Comparison of ENCODE assay signal across 28 cellular contexts in genomic region chr20:37464611-37465010, GRCh38. TPM values are rescaled to one million over a fixed set of nuclear protein-coding genes. Genes with fewer than 3 reads are reported as not detected.
DNase-seq lines count a peak whose midpoint lies in the region; ATAC-seq, FAIRE-seq and TF ChIP-seq lines count a peak whose summit lies in the region.
"Had no signal": no experiment of that assay in that cellular context is flagged by ENCODE, and none has a peak within 500 bp of the region (broad histone marks: within the 10 kb centered on the region; RNA-seq: fewer than 3 reads in every experiment).

No MANE protein-coding gene starts in this region.

- H2BK120ac ChIP-seq in neuronal stem cell (ENCODE audit: low read depth, low read length) = no peak overlapping the region

- intact Hi-C loops in HepG2 (cut with micrococcal nuclease; ENCODE audit: unreplicated experiment) = no loop called here
- intact Hi-C loops in right lobe of liver (cut with DNase I) = no loop called here
- intact Hi-C loops in mammary epithelial cell (cut with micrococcal nuclease) = no loop called here

- H2BK15ac ChIP-seq in neuronal stem cell (ENCODE audit: low read length) = no peak overlapping the region

- in situ Hi-C loops in HepG2 (cut with HindIII; ENCODE audit: extremely low pct_ligation_motif_present, low pct_unique_long_range_greater_than_20kb) = no loop called here
- in situ Hi-C loops in mammary epithelial cell (cut with MboI; ENCODE audit: low sequenced_read_pairs in 2 of 2) = no loop called here

- no peaks in the 10 kb centered on the region for H3K36me3 ChIP-seq in HepG2 (replicated peaks in 1 of 2; ENCODE audit: control insufficient read depth in 1 of 2, insufficient read depth in 2 of 2, low read length in 2 of 2)
- no peaks in the 10 kb centered on the region for H3K36me3 ChIP-seq in right lobe of liver
- H3K36me3 ChIP-seq in neuronal stem cell (replicated peaks in 1 of 2; ENCODE audit: control insufficient read depth in 2 of 2, insufficient read depth in 2 of 2, low read length in 2 of 2) = no peaks in the 10 kb centered on the region
- no peaks in the 10 kb centered on the region for H3K36me3 ChIP-seq in mammary epithelial cell (ENCODE audit: insufficient read depth, low read length)

- no peak overlapping the region for H3K18ac ChIP-seq in neuronal stem cell (ENCODE audit: low read length)

- H4K20me1 ChIP-seq in HepG2 (ENCODE audit: insufficient read depth, low read length) (no peaks in the 10 kb centered on the region), mammary epithelial cell (ENCODE audit: insufficient read depth, low read length) (no peaks in the 10 kb centered on the region)

- TF ChIP-seq EP300 in HepG2 (IDR thresholded peaks at IDR 0.05; ENCODE audit: low read depth in 2 of 2, low read length in 2 of 2) = no peak
- no peak for TF ChIP-seq EP300 in HepG2 (CRISPR knock-in tag; IDR thresholded peaks at IDR 0.05; ENCODE audit: borderline replicate concordance)

- H3K27me3 Mint-ChIP-seq in glutamatergic neuron (ENCODE audit: unreplicated experiment) = peaks cover 3% of the 10 kb centered on the region

- CTCF ChIA-PET in HepG2 (lab: Yijun Ruan, JAX; ENCODE audit: low intra/inter-chr PET ratio, low total read pairs) (no interaction called here), mammary epithelial cell (lab: Charles Lee; ENCODE audit: low non-redundant PET) (no interaction called here)

- BruUV-seq in HepG2 (replicated peaks; lab: Mats Ljungman, UMichigan) (no TSS peak), mammary epithelial cell (replicated peaks; lab: Mats Ljungman, UMichigan) (no TSS peak)

- 6% methylated on average over 5 of the region's 5 CpGs for WGBS in HepG2 (ENCODE audit: low lambda C conversion rate)
- 52% methylated on average over 2 of the region's 5 CpGs for WGBS in right lobe of liver (ENCODE audit: insufficient coverage, low coverage, low lambda C conversion rate, missing lambda C conversion rate)
- WGBS in neuronal stem cell (ENCODE audit: extremely low coverage in 2 of 2, insufficient read length in 2 of 2, insufficient replicate concordance in 1 of 2), 2 donors = no CpG with 5 or more reads among the region's 5 CpGs
- WGBS in mammary epithelial cell (ENCODE audit: low coverage, missing lambda C conversion rate) = 61% methylated on average over 5 of the region's 5 CpGs

- H3K79me1 ChIP-seq in neuronal stem cell (ENCODE audit: low read depth, low read length) = no peaks in the 10 kb centered on the region

- H3K36me3 Mint-ChIP-seq in glutamatergic neuron (ENCODE audit: unreplicated experiment) = peaks cover 8% of the 10 kb centered on the region
- H3K36me3 Mint-ChIP-seq: CD4-positive, CD25-positive, alpha-beta regulatory T cell had no signal

- H3K9me3 Mint-ChIP-seq in glutamatergic neuron (ENCODE audit: unreplicated experiment) = peaks cover 7% of the 10 kb centered on the region

- H3K4ac ChIP-seq in neuronal stem cell (ENCODE audit: low read length) = no peak overlapping the region

- peaks cover 15% of the 10 kb centered on the region for H3K4me1 Mint-ChIP-seq in glutamatergic neuron (ENCODE audit: low read depth, unreplicated experiment)
- H3K4me1 Mint-ChIP-seq: CD4-positive, CD25-positive, alpha-beta regulatory T cell had no signal

- H3K23ac ChIP-seq in neuronal stem cell (ENCODE audit: low read depth, low read length, poor library complexity) = no peak overlapping the region

- no peak overlapping the region for H2BK5ac ChIP-seq in neuronal stem cell (ENCODE audit: low read length)

- no peak overlapping the region for H2AK5ac ChIP-seq in neuronal stem cell (ENCODE audit: low read depth, low read length)

- H3K4me3 ChIP-seq in HepG2 (replicated peaks in 1 of 3; ENCODE audit: insufficient read depth in 1 of 3, low read depth in 2 of 3, low read length in 3 of 3) = no peak overlapping the region
- no peak overlapping the region for H3K4me3 ChIP-seq in right lobe of liver
- no peak overlapping the region for H3K4me3 ChIP-seq in neuronal stem cell (ENCODE audit: low read length in 2 of 2)
- no peak overlapping the region for H3K4me3 ChIP-seq in mammary epithelial cell (replicated peaks in 1 of 3; ENCODE audit: insufficient read depth in 1 of 3, low read depth in 2 of 3, low read length in 3 of 3)

- no peak overlapping the region for H2BK12ac ChIP-seq in neuronal stem cell (ENCODE audit: low read length)

- H3K4me1 ChIP-seq in HepG2 (ENCODE audit: insufficient read depth, low read length) = no peaks in the 10 kb centered on the region
- H3K4me1 ChIP-seq in right lobe of liver = no peaks in the 10 kb centered on the region
- H3K4me1 ChIP-seq in neuronal stem cell (ENCODE audit: control insufficient read depth in 2 of 2, insufficient read depth in 1 of 2, low read depth in 1 of 2, low read length in 2 of 2) = peaks cover 0 to 2% of the 10 kb centered on the region in 2 donors
- no peaks in the 10 kb centered on the region for H3K4me1 ChIP-seq in mammary epithelial cell (ENCODE audit: insufficient read depth, low read length)

- no peak overlapping the region for H4K91ac ChIP-seq in neuronal stem cell (ENCODE audit: low read depth, low read length, poor library complexity)

- dilution Hi-C loops in mammary epithelial cell (cut with HindIII; ENCODE audit: low sequenced_read_pairs) = loop anchor here (5.0 kb wide), 1 partner anchor 38 kb away; no protein-coding TSS in a partner anchor

- peak overlapping the region; percentile 41 for H3K27ac Mint-ChIP-seq in glutamatergic neuron (ENCODE audit: unreplicated experiment)
- H3K27ac Mint-ChIP-seq: CD4-positive, CD25-positive, alpha-beta regulatory T cell had no signal

- no peak overlapping the region for H4K8ac ChIP-seq in neuronal stem cell (ENCODE audit: low read depth, low read length)

- H3K9ac ChIP-seq in HepG2 (ENCODE audit: insufficient read depth, low read depth, low read length) (no peak overlapping the region), neuronal stem cell (ENCODE audit: low read depth, low read length, poor library complexity) (no peak overlapping the region), mammary epithelial cell (ENCODE audit: insufficient read depth, low read length) (no peak overlapping the region)

- TF ChIP-seq POLR2A in HepG2 (IDR thresholded peaks at IDR 0.05; ENCODE audit: insufficient read depth in 1 of 2, low read depth in 2 of 2, low read length in 2 of 2) (no peak), right lobe of liver (IDR thresholded peaks at IDR 0.05) (no peak)

- H3K27ac ChIP-seq in HepG2 (ENCODE audit: extremely low read length, insufficient read depth, low read length) (no peak overlapping the region), right lobe of liver (no peak overlapping the region), neuronal stem cell (replicated peaks; ENCODE audit: low read length) (no peak overlapping the region), mammary epithelial cell (ENCODE audit: insufficient read depth, low read depth, low read length) (no peak overlapping the region)

- no peak for FAIRE-seq in HepG2 (lab: Jason Lieb, UNC)
- FAIRE-seq: GM12892, GM19239, HTR-8/SVneo had no signal

- POLR2A ChIA-PET in HepG2 (lab: Yijun Ruan, JAX) = no interaction called here

- H3K14ac ChIP-seq in neuronal stem cell (ENCODE audit: low read length) = no peak overlapping the region

- no peaks in the 10 kb centered on the region for H3K9me3 ChIP-seq in HepG2 (ENCODE audit: low read length)
- H3K9me3 ChIP-seq in right lobe of liver = peaks cover 0 to under 1% (median 0%) of the 10 kb centered on the region in 4 donors
- no peaks in the 10 kb centered on the region for H3K9me3 ChIP-seq in neuronal stem cell (replicated peaks in 1 of 2; ENCODE audit: control insufficient read depth in 2 of 2, insufficient read depth in 1 of 2, low read depth in 1 of 2, low read length in 2 of 2)
- H3K9me3 ChIP-seq in mammary epithelial cell (replicated peaks; ENCODE audit: insufficient read depth, low read length) = no peaks in the 10 kb centered on the region

- no peak for TF ChIP-seq RAD21 in HepG2 (CRISPR knock-in tag; IDR thresholded peaks at IDR 0.05)

- peaks cover 3 to 43% of the 10 kb centered on the region in 2 experiments; a peak in 4 of 5 replicates for H3K27me3 ChIP-seq in HepG2 (ENCODE audit: control insufficient read depth in 1 of 2, insufficient read depth in 2 of 2, low read length in 2 of 2)
- H3K27me3 ChIP-seq in right lobe of liver = no peaks in the 10 kb centered on the region
- peaks cover 0 to 39% (median 0%) of the 10 kb centered on the region in 3 experiments for H3K27me3 ChIP-seq in neuronal stem cell (ENCODE audit: control insufficient read depth in 3 of 3, insufficient read depth in 3 of 3, low read depth in 1 of 3, low read length in 3 of 3)
- H3K27me3 ChIP-seq in mammary epithelial cell (ENCODE audit: insufficient read depth, low read length) = no peaks in the 10 kb centered on the region

- no peak for TF ChIP-seq CTCF in HepG2 (CRISPR knock-in tag; IDR thresholded peaks at IDR 0.05)
- no peak for TF ChIP-seq CTCF in right lobe of liver (IDR thresholded peaks at IDR 0.05)
- no peak for TF ChIP-seq CTCF in glutamatergic neuron (IDR thresholded peaks at IDR 0.05; ENCODE audit: partially characterized antibody, unreplicated experiment)
- TF ChIP-seq CTCF in mammary epithelial cell (conservative IDR thresholded peaks at IDR 0.05 in 1 of 2, IDR thresholded peaks at IDR 0.05 in 1 of 2; ENCODE audit: extremely low read depth in 1 of 2, insufficient read depth in 1 of 2, low read depth in 1 of 2, low read length in 2 of 2) = no peak

- H3K4me2 ChIP-seq in HepG2 (ENCODE audit: low read depth, low read length) (no peak overlapping the region), neuronal stem cell (ENCODE audit: insufficient read depth, low read length, poor library complexity, severe bottlenecking) (no peak overlapping the region), mammary epithelial cell (ENCODE audit: insufficient read depth, low read depth, low read length) (no peak overlapping the region)

- no peak overlapping the region for H3K4me3 Mint-ChIP-seq in glutamatergic neuron (ENCODE audit: unreplicated experiment)
- H3K4me3 Mint-ChIP-seq: CD4-positive, CD25-positive, alpha-beta regulatory T cell had no signal

- H2AFZ ChIP-seq in HepG2 (ENCODE audit: low read length) (no peak overlapping the region), neuronal stem cell (ENCODE audit: low read length) (peak overlapping the region; percentile 35), mammary epithelial cell (ENCODE audit: low read depth, low read length) (no peak overlapping the region)

- DNase-seq in HepG2 (ENCODE audit: low spot score) = no peak
- no peak for DNase-seq in right lobe of liver
- DNase-seq in glutamatergic neuron = no peak
- DNase-seq in neuronal stem cell (ENCODE audit: low spot score) = no peak
- DNase-seq in mammary epithelial cell = no peak
- DNase-seq in HCEC 1CT = no peak
- DNase-seq: CD4-positive, CD25-positive, alpha-beta regulatory T cell; DMS153; DND-41; H7; KBM-7; MV-4-11; NCI-H1105; NCI-H146; NCI-H1930; NCI-H2107; NCI-H446 treated with DMSO at 0.1 percent for 48 hours; NCI-H526; RPMI8226; SHP77 had no signal

- ATAC-seq in HepG2 (peak; percentile 18; the same call in 1 of the 3 replicates), right lobe of liver (no peak), HG02798 (IDR thresholded peaks at IDR 0.05; ENCODE audit: poor library complexity, unreplicated experiment) (no peak)

- H3K79me2 ChIP-seq in HepG2 (ENCODE audit: insufficient read depth, low read length) (no peaks in the 10 kb centered on the region), mammary epithelial cell (ENCODE audit: insufficient read depth, low read length) (no peaks in the 10 kb centered on the region)

RNA-seq across cellular contexts. Expression of gene NNAT, which starts 56.4 kb away (rescaled TPM):
- total RNA-seq in HepG2 (2016; rRNA removed; fragmentation: Illumina TruSeq; extraction: Trizol) = not detected in 2 replicates
- not detected in 2 replicates for total RNA-seq in HepG2 (2016; cell fraction: cytosol; rRNA removed; fragmentation: Illumina TruSeq; extraction: Trizol; ENCODE audit: low read depth)
- total RNA-seq in HepG2 (2016; cell fraction: insoluble cytoplasmic fraction; rRNA removed; fragmentation: Illumina TruSeq; extraction: Trizol) = not detected in 2 replicates
- not detected in 2 replicates for total RNA-seq in HepG2 (2016; cell fraction: membrane; rRNA removed; fragmentation: Illumina TruSeq; extraction: Trizol)
- not detected in 2 replicates for total RNA-seq in HepG2 (2016; cell fraction: nucleus; rRNA removed; fragmentation: Illumina TruSeq; extraction: Trizol)
- not detected in 2 replicates for polyA plus RNA-seq in HepG2 (2011; rRNA removed)
- polyA plus RNA-seq in HepG2 (2011; cell fraction: cytosol; rRNA removed) = not detected in 2 replicates
- not detected in 2 replicates for polyA plus RNA-seq in HepG2 (2011; cell fraction: nucleus; rRNA removed)
- 1.4 and 1.6 TPM in 2 replicates for polyA plus RNA-seq in HepG2 (2012)
- polyA plus RNA-seq in HepG2 (2016; cell fraction: cytosol; fragmentation: Illumina TruSeq; extraction: Trizol; ENCODE audit: low read depth) = not detected in 2 replicates
- polyA plus RNA-seq in HepG2 (2016; cell fraction: insoluble cytoplasmic fraction; fragmentation: Illumina TruSeq; extraction: Trizol; ENCODE audit: low read depth) = not detected in 2 replicates
- polyA plus RNA-seq in HepG2 (2016; cell fraction: membrane; fragmentation: Illumina TruSeq; extraction: Trizol; ENCODE audit: low read depth) = not detected in 2 replicates
- not detected in 2 replicates for polyA plus RNA-seq in HepG2 (2016; cell fraction: nucleus; fragmentation: Illumina TruSeq; extraction: Trizol; ENCODE audit: insufficient read depth, low read depth)
- polyA minus RNA-seq in HepG2 (2011; rRNA and poly(A)+ RNA removed; ENCODE audit: low replicate concordance) = not detected in 2 replicates
- polyA minus RNA-seq in HepG2 (2011; cell fraction: cytosol; rRNA and poly(A)+ RNA removed) = not detected in 2 replicates
- polyA minus RNA-seq in HepG2 (2011; cell fraction: nucleus; rRNA and poly(A)+ RNA removed) = not detected in 2 replicates
- total RNA-seq in right lobe of liver = not detected
- 1,047 TPM for total RNA-seq in glutamatergic neuron (ENCODE audit: unreplicated experiment)
- 549 TPM for polyA plus RNA-seq in neuronal stem cell (2013, experiment 1 of 2)
- polyA plus RNA-seq in neuronal stem cell (2013, experiment 2 of 2) = 523 TPM
- total RNA-seq in mammary epithelial cell = 1 to 10 TPM; 1.0 to 3.3 TPM
- polyA plus RNA-seq in mammary epithelial cell = 0.86 TPM
- polyA minus RNA-seq in mammary epithelial cell = not detected
- total RNA-seq: A172; CD4-positive, CD25-positive, alpha-beta regulatory T cell; LHCN-M2; MCF 10A had no signal
- polyA plus RNA-seq: BJ; CD4-positive, CD25-positive, alpha-beta regulatory T cell had no signal

Comparison
In these comparisons a context has a peak if more than half of its experiments do, and no peak if none do; other contexts are left out.
1. RNA of gene NNAT, which starts 56.4 kb away (total RNA-seq): 1,047 TPM in glutamatergic neuron (single experiment); 1.0 to 3.3 TPM in mammary epithelial cell, not detected in HepG2 and not detected in right lobe of liver; every median in the first group is over 100 times any median in the second.